In genomic region chr10:87625658-87626057, GRCh38 we compare ENCODE assay signal across 24 cellular contexts. TPM values are rescaled to one million over a fixed set of nuclear protein-coding genes. Genes with fewer than 3 reads are reported as not detected.
DNase-seq lines count a peak whose midpoint lies in the region; ATAC-seq and TF ChIP-seq lines count a peak whose summit lies in the region.
"Had no signal": no experiment of that assay in that cellular context is flagged by ENCODE, and none has a peak within 500 bp of the region (broad histone marks: within the 10 kb centered on the region; RNA-seq: fewer than 3 reads in every experiment).

No MANE protein-coding gene starts in this region.

- peak; percentile 75 for ATAC-seq in GM23338
- no peak for ATAC-seq in upper lobe of left lung (ENCODE audit: low FRiP score in 2 of 2)

- H3K27ac ChIP-seq in GM23338 (ENCODE audit: low read depth) = peak overlapping the region; percentile 91
- H3K27ac ChIP-seq in upper lobe of left lung = peak overlapping the region; percentile 52 to 81 (median 68)
- H3K27ac ChIP-seq: Peyer's patch had no signal

- no peaks in the 10 kb centered on the region for H3K36me3 Mint-ChIP-seq in GM23338 (ENCODE audit: low read depth)
- no peaks in the 10 kb centered on the region for H3K36me3 Mint-ChIP-seq in activated CD4-positive, alpha-beta T cell treated with anti-CD3 and anti-CD28 coated beads, Interleukin-2, amount 10 ng/mL, durations not matched to agents 24 days and 14 days (ENCODE audit: low read depth)
- H3K36me3 Mint-ChIP-seq: CD14-positive monocyte had no signal

- 68 to 77% methylated on average over 1 of the region's 1 CpG for WGBS in upper lobe of left lung, 2 donors

- H3K36me3 ChIP-seq in GM23338 (ENCODE audit: insufficient read depth) (no peaks in the 10 kb centered on the region), NT2/D1 (ENCODE audit: insufficient read depth, insufficient read length, low read length) (no peaks in the 10 kb centered on the region), upper lobe of left lung (no peaks in the 10 kb centered on the region)
- H3K36me3 ChIP-seq: BE2C, Peyer's patch had no signal

- no peaks in the 10 kb centered on the region for H3K79me2 ChIP-seq in GM23338 (replicated peaks; ENCODE audit: insufficient read depth)

- H4K20me1 ChIP-seq in GM23338 (replicated peaks; ENCODE audit: insufficient read depth) = no peaks in the 10 kb centered on the region

- H3K4me3 ChIP-seq in GM23338 (peak overlapping the region; percentile 15), NT2/D1 (ENCODE audit: insufficient read length, low read depth) (no peak overlapping the region), iPS-11a (ENCODE audit: low read depth, low read length) (peak overlapping the region; percentile 6), upper lobe of left lung (no peak overlapping the region)
- H3K4me3 ChIP-seq: Peyer's patch had no signal

- TF ChIP-seq CTCF in GM23338 (conservative IDR thresholded peaks at IDR 0.05; ENCODE audit: low read depth in 2 of 2) (no peak), upper lobe of left lung (IDR thresholded peaks at IDR 0.05) (no peak)

- peak overlapping the region; percentile 94 for H3K27ac Mint-ChIP-seq in GM23338
- no peak overlapping the region for H3K27ac Mint-ChIP-seq in activated CD4-positive, alpha-beta T cell treated with anti-CD3 and anti-CD28 coated beads, Interleukin-2, amount 10 ng/mL, durations not matched to agents 24 days and 14 days
- H3K27ac Mint-ChIP-seq: CD14-positive monocyte; T-helper 1 cell treated with Interleukin-12 subunit alpha and Interleukin-12 subunit beta and Interleukin-4 antibody, amounts not matched to agents 30 μg/mL and 1 μg/mL, for 36 hours had no signal

- in situ Hi-C loops in G401 (cut with HindIII; ENCODE audit: low sequenced_read_pairs) = no loop called here

- no peak for TF ChIP-seq POLR2A in upper lobe of left lung (IDR thresholded peaks at IDR 0.05)

- H3K27me3 ChIP-seq in GM23338 (ENCODE audit: insufficient read depth) (no peaks in the 10 kb centered on the region), NT2/D1 (ENCODE audit: insufficient read depth, insufficient read length) (no peaks in the 10 kb centered on the region), upper lobe of left lung (no peaks in the 10 kb centered on the region)
- H3K27me3 ChIP-seq: BE2C, Peyer's patch had no signal

- DNase-seq in GM23338 (ENCODE audit: low spot score) (peak; percentile 69), NT2/D1 (ENCODE audit: low read depth, low spot score) (peak; percentile 46), upper lobe of left lung (no peak), NCI-H1694 treated with DMSO at 0.1 percent for 48 hours (lab: John Stamatoyannopoulos, UW) (no peak), SIG-M5 (lab: John Stamatoyannopoulos, UW) (no peak), G401 (ENCODE audit: low spot score) (no peak)
- DNase-seq in activated CD4-positive, alpha-beta T cell treated with anti-CD3 and anti-CD28 coated beads, Interleukin-2, amount 10 ng/mL, durations not matched to agents 24 days and 14 days = no peak
- DNase-seq: ACHN, BE2C, DMS153, DND-41, KBM-7, NCI-H1105 treated with DMSO at 0.1 percent for 48 hours, NCI-H146, NCI-H2029, NCI-H2227 treated with DMSO at 0.1 percent for 48 hours, NCI-H526 treated with DMSO at 0.1 percent for 48 hours, Peyer's patch, SK-N-SH, SW 1271 had no signal

- H3K9ac ChIP-seq in NT2/D1 (ENCODE audit: insufficient read length, low read depth) = no peak overlapping the region
- H3K9ac ChIP-seq: SK-N-SH had no signal

- no peak for TF ChIP-seq EP300 in upper lobe of left lung (IDR thresholded peaks at IDR 0.05)

- H3K4me1 Mint-ChIP-seq in GM23338 = peaks cover 55% of the 10 kb centered on the region
- H3K4me1 Mint-ChIP-seq in activated CD4-positive, alpha-beta T cell treated with anti-CD3 and anti-CD28 coated beads, Interleukin-2, amount 10 ng/mL, durations not matched to agents 24 days and 14 days = no peaks in the 10 kb centered on the region
- H3K4me1 Mint-ChIP-seq: CD14-positive monocyte had no signal

- H2AFZ ChIP-seq in GM23338 = no peak overlapping the region

- H3K4me3 Mint-ChIP-seq in GM23338 = peak overlapping the region; percentile 54
- H3K4me3 Mint-ChIP-seq in activated CD4-positive, alpha-beta T cell treated with anti-CD3 and anti-CD28 coated beads, Interleukin-2, amount 10 ng/mL, durations not matched to agents 24 days and 14 days = no peak overlapping the region
- H3K4me3 Mint-ChIP-seq: CD14-positive monocyte; T-helper 1 cell treated with Interleukin-12 subunit alpha and Interleukin-12 subunit beta and Interleukin-4 antibody, amounts not matched to agents 30 μg/mL and 1 μg/mL, for 36 hours had no signal

- no peaks in the 10 kb centered on the region for H3F3A ChIP-seq in GM23338 (replicated peaks; ENCODE audit: low read depth)

- H3K9me3 ChIP-seq in NT2/D1 (ENCODE audit: insufficient read depth, low read length) (no peaks in the 10 kb centered on the region), upper lobe of left lung (no peaks in the 10 kb centered on the region)
- H3K9me3 ChIP-seq: BE2C, Peyer's patch, SK-N-SH had no signal

- H3K4me1 ChIP-seq in GM23338 (ENCODE audit: insufficient read depth) (peaks cover 37% of the 10 kb centered on the region), NT2/D1 (ENCODE audit: insufficient read depth, insufficient read length) (peaks cover 3% of the 10 kb centered on the region), upper lobe of left lung (peaks cover 0 to 3% (median 1%) of the 10 kb centered on the region in 4 donors)
- H3K4me1 ChIP-seq: BE2C, Peyer's patch had no signal

- H3K4me2 ChIP-seq in GM23338 = peak overlapping the region; percentile 44
- H3K4me2 ChIP-seq: SK-N-SH had no signal

- H3K9me2 ChIP-seq in GM23338 (ENCODE audit: insufficient read depth) = 0 out of 2 replicates have a peak, but pooled peaks cover 3% of the 10 kb centered on the region
- H3K9me2 ChIP-seq: SK-N-SH had no signal

- H3K9me3 Mint-ChIP-seq in GM23338 = no peaks in the 10 kb centered on the region
- no peaks in the 10 kb centered on the region for H3K9me3 Mint-ChIP-seq in activated CD4-positive, alpha-beta T cell treated with anti-CD3 and anti-CD28 coated beads, Interleukin-2, amount 10 ng/mL, durations not matched to agents 24 days and 14 days
- H3K9me3 Mint-ChIP-seq: T-helper 1 cell treated with Interleukin-12 subunit alpha and Interleukin-12 subunit beta and Interleukin-4 antibody, amounts not matched to agents 30 μg/mL and 1 μg/mL, for 36 hours had no signal

- no peaks in the 10 kb centered on the region for H3K27me3 Mint-ChIP-seq in GM23338 (ENCODE audit: insufficient read depth, low read depth, poor library complexity)
- H3K27me3 Mint-ChIP-seq in activated CD4-positive, alpha-beta T cell treated with anti-CD3 and anti-CD28 coated beads, Interleukin-2, amount 10 ng/mL, durations not matched to agents 24 days and 14 days = peaks cover 20% of the 10 kb centered on the region

- intact Hi-C loops in activated CD4-positive, alpha-beta T cell treated with anti-CD3 and anti-CD28 coated beads, Interleukin-2, amount 10 ng/mL, durations not matched to agents 24 days and 14 days (cut with micrococcal nuclease) = loop anchor here (1.0 kb wide), 1 partner anchor 19 kb away; no protein-coding TSS in a partner anchor

TF ChIP-seq in GM23338, 12 proteins besides CTCF, POLR2A, EP300 and RAD21 (continues in another document):
- TF ChIP-seq ZNF114 (CRISPR knock-in tag; IDR thresholded peaks at IDR 0.05) = no peak

RNA-seq across cellular contexts. Expression of gene PAPSS2, which starts 34.0 kb away (rescaled TPM):
- total RNA-seq in GM23338 (2014; rRNA removed; shearing (Covaris generic)) = 17.1 and 19.6 TPM in 2 replicates
- polyA plus RNA-seq in GM23338 (2016; fragmentation: Nextera tagmentation; extraction: Ambion mirVana) = 12.9 and 13.2 TPM in 2 replicates
- total RNA-seq in upper lobe of left lung = 100 to 1,000 TPM in 5 of 6 donors, 10 to 100 TPM in 1; 48.2 to 217 (median 159) TPM
- not detected in 2 replicates for total RNA-seq in G401 (2014; rRNA removed; shearing (Covaris generic))
- total RNA-seq in activated CD4-positive, alpha-beta T cell treated with anti-CD3 and anti-CD28 coated beads, Interleukin-2, amount 10 ng/mL, durations not matched to agents 24 days and 14 days = 0.07 TPM in 1 of 2 replicates, not detected in the other
- total RNA-seq: OCI-LY7 had no signal

Comparison
In these comparisons a context has a peak if more than half of its experiments do, and no peak if none do; other contexts are left out.
1. DNase-seq: peak in GM23338 (single experiment) and NT2/D1 (single experiment); none in upper lobe of left lung (0 of 2), NCI-H1694 treated with DMSO at 0.1 percent for 48 hours (single experiment), SIG-M5 (single experiment), G401 (single experiment) and activated CD4-positive, alpha-beta T cell treated with anti-CD3 and anti-CD28 coated beads, Interleukin-2, amount 10 ng/mL, durations not matched to agents 24 days and 14 days (single experiment).
2. H3K4me3 ChIP-seq: peak in GM23338 (single experiment) and iPS-11a (single experiment); none in NT2/D1 (single experiment) and upper lobe of left lung (0 of 4).
3. RNA of gene PAPSS2, which starts 34.0 kb away (total RNA-seq): 48.2 to 217 TPM in upper lobe of left lung and 17.1 to 19.6 TPM in GM23338; 0.07 TPM in activated CD4-positive, alpha-beta T cell treated with anti-CD3 and anti-CD28 coated beads, Interleukin-2, amount 10 ng/mL, durations not matched to agents 24 days and 14 days and not detected in G401; every median in the first group is over 10 times any median in the second.